ENCODE assay signal across 18 cellular contexts in the genomic region with DNA sequence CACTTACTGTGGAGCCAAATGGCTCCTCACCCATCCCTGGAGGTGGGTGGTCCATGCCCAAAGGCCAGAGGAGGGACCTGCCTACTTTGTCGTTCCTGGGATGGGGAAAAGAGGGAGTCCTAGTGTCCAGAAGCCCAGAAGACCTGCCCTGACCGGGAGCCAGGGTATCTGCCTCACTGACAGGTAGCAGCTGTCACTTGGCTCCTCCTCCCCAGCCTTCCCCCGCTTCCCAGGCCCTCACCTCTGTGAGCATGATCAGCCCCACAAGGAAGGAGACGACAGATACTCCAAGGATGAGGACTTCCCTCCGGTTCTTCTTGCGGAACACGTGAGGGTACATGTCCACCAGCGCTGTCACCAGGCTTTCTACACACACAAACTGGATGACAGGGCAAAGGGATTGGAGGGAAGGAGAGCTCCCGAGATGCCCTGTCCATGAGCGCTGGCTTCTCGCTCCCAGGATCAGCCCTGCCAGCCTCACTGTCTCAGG. TPM values are rescaled to one million over a fixed set of nuclear protein-coding genes. Genes with fewer than 3 reads are reported as not detected.
A peak's percentile ranks its signal among the peaks of the same experiment; 100 is the strongest.
DNase-seq lines count a peak whose midpoint lies in the region; ATAC-seq and TF ChIP-seq lines count a peak whose summit lies in the region.
"Had no signal": no experiment of that assay in that cellular context is flagged by ENCODE, and none has a peak within 500 bp of the region (broad histone marks: within the 10 kb centered on the region; RNA-seq: fewer than 3 reads in every experiment).

No MANE protein-coding gene starts in this region.

- H3K14ac ChIP-seq in neuronal stem cell (ENCODE audit: low read length), result peak overlapping the region; percentile 57

- DNase-seq in coronary artery (ENCODE audit: low spot score) (peak; percentile 47), endodermal cell (peak; percentile 38), neuronal stem cell (ENCODE audit: low spot score) (no peak), mesendoderm (no peak)
- DNase-seq: CD4-positive, CD25-positive, alpha-beta regulatory T cell; CD8-positive, alpha-beta T cell; DMS153; DND-41; HFFc6 had no signal

- ATAC-seq in GM21515 (IDR thresholded peaks at IDR 0.05; ENCODE audit: unreplicated experiment) (no peak), HG02852 (IDR thresholded peaks at IDR 0.05; ENCODE audit: unreplicated experiment) (no peak)
- ATAC-seq: CD8-positive, alpha-beta T cell; GM23338 had no signal

- H2BK120ac ChIP-seq in neuronal stem cell (ENCODE audit: low read depth, low read length) (no peak overlapping the region), mesendoderm (ENCODE audit: low read depth, low read length) (no peak overlapping the region)

- H3K4me1 ChIP-seq in endodermal cell (ENCODE audit: control insufficient read depth, insufficient read depth, low read length), result no peaks in the 10 kb centered on the region
- peaks cover 0 to 10% of the 10 kb centered on the region in 2 donors for H3K4me1 ChIP-seq in neuronal stem cell (ENCODE audit: control insufficient read depth in 2 of 2, insufficient read depth in 1 of 2, low read depth in 1 of 2, low read length in 2 of 2)
- peaks cover 2% of the 10 kb centered on the region for H3K4me1 ChIP-seq in mesendoderm (ENCODE audit: control insufficient read depth, low read depth, low read length)
- H3K4me1 ChIP-seq: Caco-2, HAP-1 had no signal

- no peaks in the 10 kb centered on the region for H3K36me3 Mint-ChIP-seq in endodermal cell (ENCODE audit: low read depth)
- H3K36me3 Mint-ChIP-seq: CD4-positive, CD25-positive, alpha-beta regulatory T cell; CD8-positive, alpha-beta T cell had no signal

- H3K27me3 ChIP-seq in endodermal cell (ENCODE audit: control insufficient read depth, insufficient read depth, low read length, poor library complexity, severe bottlenecking) (no peaks in the 10 kb centered on the region), neuronal stem cell (ENCODE audit: control insufficient read depth in 3 of 3, insufficient read depth in 3 of 3, low read depth in 1 of 3, low read length in 3 of 3) (peaks cover 0 to 62% (median 0%) of the 10 kb centered on the region in 3 experiments), mesendoderm (ENCODE audit: insufficient read depth, low read length, poor library complexity) (no peaks in the 10 kb centered on the region)
- H3K27me3 ChIP-seq: BLaER1 had no signal

- peaks cover 7% of the 10 kb centered on the region for H3K4me1 Mint-ChIP-seq in endodermal cell
- H3K4me1 Mint-ChIP-seq: B cell had no signal

- H4K5ac ChIP-seq in mesendoderm (ENCODE audit: low read length), result no peak overlapping the region

- peaks cover 13% of the 10 kb centered on the region for H3K27me3 Mint-ChIP-seq in endodermal cell (ENCODE audit: insufficient read depth)

- no peak overlapping the region for H3K4me2 ChIP-seq in neuronal stem cell (ENCODE audit: insufficient read depth, low read length, poor library complexity, severe bottlenecking)
- H3K4me2 ChIP-seq in mesendoderm (ENCODE audit: low read length), result no peak overlapping the region
- H3K4me2 ChIP-seq: BLaER1, GM23338 had no signal

- H4K8ac ChIP-seq in neuronal stem cell (ENCODE audit: low read depth, low read length), result no peak overlapping the region
- no peak overlapping the region for H4K8ac ChIP-seq in mesendoderm (ENCODE audit: low read depth, low read length)

- no peak for TF ChIP-seq CTCF in coronary artery (IDR thresholded peaks at IDR 0.05)
- no peak for TF ChIP-seq CTCF in endodermal cell (conservative IDR thresholded peaks at IDR 0.05)

- H4K91ac ChIP-seq in neuronal stem cell (ENCODE audit: low read depth, low read length, poor library complexity), result no peak overlapping the region

- H3K23ac ChIP-seq in neuronal stem cell (ENCODE audit: low read depth, low read length, poor library complexity) (peak overlapping the region; percentile 13), mesendoderm (ENCODE audit: low read length) (no peak overlapping the region)

- peak overlapping the region; percentile 14 for H2BK12ac ChIP-seq in neuronal stem cell (ENCODE audit: low read length)

- H2BK15ac ChIP-seq in neuronal stem cell (ENCODE audit: low read length), result no peak overlapping the region
- H2BK15ac ChIP-seq in mesendoderm (replicated peaks; ENCODE audit: low read depth), result no peak overlapping the region

- H3K56ac ChIP-seq in mesendoderm (ENCODE audit: low read length), result no peak overlapping the region

- whole genome bisulfite sequencing in endodermal cell (ENCODE audit: insufficient coverage in 1 of 2, insufficient read length in 1 of 2), 2 experiments, result 84 to 94% methylated on average over 6 to 11 of the region's 11 CpGs
- WGBS in neuronal stem cell (ENCODE audit: extremely low coverage in 2 of 2, insufficient read length in 2 of 2, insufficient replicate concordance in 1 of 2), 2 donors, result no CpG with 5 or more reads among the region's 11 CpGs
- WGBS in mesendoderm (ENCODE audit: extremely low coverage, insufficient coverage, low lambda C conversion rate), result no CpG with 5 or more reads among the region's 11 CpGs

- no peak overlapping the region for H3K9ac ChIP-seq in endodermal cell (ENCODE audit: extremely low read depth, low read length, poor library complexity, severe bottlenecking)
- peak overlapping the region; percentile 26 for H3K9ac ChIP-seq in neuronal stem cell (ENCODE audit: low read depth, low read length, poor library complexity)
- no peak overlapping the region for H3K9ac ChIP-seq in mesendoderm (ENCODE audit: low read length)
- H3K9ac ChIP-seq: BLaER1 had no signal

- no peak overlapping the region for H3K4me3 Mint-ChIP-seq in endodermal cell
- H3K4me3 Mint-ChIP-seq: B cell; CD4-positive, CD25-positive, alpha-beta regulatory T cell; CD8-positive, alpha-beta T cell; GM23338; HFFc6 had no signal

- H3K9me3 Mint-ChIP-seq in endodermal cell, result no peaks in the 10 kb centered on the region
- H3K9me3 Mint-ChIP-seq: CD8-positive, alpha-beta T cell; GM23338; HFFc6 had no signal

- H3K36me3 ChIP-seq in endodermal cell (ENCODE audit: control insufficient read depth, insufficient read depth, low read length), result no peaks in the 10 kb centered on the region
- H3K36me3 ChIP-seq in neuronal stem cell (replicated peaks in 1 of 2; ENCODE audit: control insufficient read depth in 2 of 2, insufficient read depth in 2 of 2, low read length in 2 of 2), result no peaks in the 10 kb centered on the region
- H3K36me3 ChIP-seq in mesendoderm (ENCODE audit: control insufficient read depth, insufficient read depth, low read length), result no peaks in the 10 kb centered on the region
- H3K36me3 ChIP-seq: BLaER1, HAP-1 had no signal

- peak overlapping the region; percentile 27 for H3K18ac ChIP-seq in neuronal stem cell (ENCODE audit: low read length)
- H3K18ac ChIP-seq in mesendoderm (ENCODE audit: low read length), result no peak overlapping the region

- H2AFZ ChIP-seq in neuronal stem cell (ENCODE audit: low read length), result no peak overlapping the region
- H2AFZ ChIP-seq: GM23338 had no signal

- no peaks in the 10 kb centered on the region for H3K79me1 ChIP-seq in neuronal stem cell (ENCODE audit: low read depth, low read length)
- H3K79me1 ChIP-seq in mesendoderm (ENCODE audit: low read length), result no peaks in the 10 kb centered on the region

- H2AK5ac ChIP-seq in neuronal stem cell (ENCODE audit: low read depth, low read length), result no peak overlapping the region
- H2AK5ac ChIP-seq in mesendoderm (ENCODE audit: low read length), result no peak overlapping the region

- H3K4me3 ChIP-seq in coronary artery, result no peak overlapping the region
- H3K4me3 ChIP-seq in endodermal cell (ENCODE audit: low read length), result no peak overlapping the region
- no peak overlapping the region for H3K4me3 ChIP-seq in neuronal stem cell (ENCODE audit: low read length in 2 of 2)
- no peak overlapping the region for H3K4me3 ChIP-seq in mesendoderm (ENCODE audit: low read length)
- H3K4me3 ChIP-seq: BLaER1, GM23338, HAP-1 had no signal

- no peak overlapping the region for H3K27ac ChIP-seq in coronary artery
- H3K27ac ChIP-seq in endodermal cell (ENCODE audit: low read depth, low read length), result no peak overlapping the region
- H3K27ac ChIP-seq in neuronal stem cell (replicated peaks; ENCODE audit: low read length), result no peak overlapping the region
- no peak overlapping the region for H3K27ac ChIP-seq in mesendoderm (ENCODE audit: low read depth, low read length)
- H3K27ac ChIP-seq: BLaER1, C4-2B had no signal

- H3K4ac ChIP-seq in neuronal stem cell (ENCODE audit: low read length) (no peak overlapping the region), mesendoderm (ENCODE audit: low read depth, low read length) (no peak overlapping the region)

- no peaks in the 10 kb centered on the region for H3K9me3 ChIP-seq in endodermal cell (ENCODE audit: control insufficient read depth, low read length)
- H3K9me3 ChIP-seq in neuronal stem cell (replicated peaks in 1 of 2; ENCODE audit: control insufficient read depth in 2 of 2, insufficient read depth in 1 of 2, low read depth in 1 of 2, low read length in 2 of 2), result peaks cover 0 to 1% of the 10 kb centered on the region in 2 donors
- H3K9me3 ChIP-seq: BLaER1, Caco-2, HAP-1 had no signal

- H2BK5ac ChIP-seq in neuronal stem cell (ENCODE audit: low read length), result peak overlapping the region; percentile 26
- H2BK5ac ChIP-seq in mesendoderm (ENCODE audit: low read length), result no peak overlapping the region

- no peaks in the 10 kb centered on the region for H3K79me2 ChIP-seq in mesendoderm (ENCODE audit: control insufficient read depth, insufficient read depth, low read length)

- H3K27ac Mint-ChIP-seq in endodermal cell, result no peak overlapping the region
- H3K27ac Mint-ChIP-seq: B cell; CD8-positive, alpha-beta T cell; GM23338; HFFc6 had no signal

RNA-seq across cellular contexts. Expression of gene SLC6A12, which starts 9.8 kb away (rescaled TPM):
- total RNA-seq in endodermal cell, result 1 to 10 TPM in 1 of 2 donors, under 1 TPM in 1; 0.58 to 1.3 TPM
- 0.43 TPM for polyA plus RNA-seq in endodermal cell (2013, experiment 1 of 2)
- not detected for polyA plus RNA-seq in endodermal cell (2013, experiment 2 of 2)
- polyA plus RNA-seq in neuronal stem cell (2013, experiment 1 of 2), result 0.18 TPM
- polyA plus RNA-seq in neuronal stem cell (2013, experiment 2 of 2), result 0.22 TPM
- 0.15 TPM for polyA plus RNA-seq in mesendoderm (2013, experiment 1 of 2)
- 0.15 TPM for polyA plus RNA-seq in mesendoderm (2013, experiment 2 of 2)
- total RNA-seq: B cell; CD4-positive, CD25-positive, alpha-beta regulatory T cell; CD8-positive, alpha-beta T cell; HFFc6 had no signal
- polyA plus RNA-seq: CD4-positive, CD25-positive, alpha-beta regulatory T cell; GM23338 had no signal

RNA-seq across cellular contexts. Expression of gene SLC6A13, which starts 38.8 kb away (rescaled TPM):
- 1 to 10 TPM; 1.1 to 2.4 TPM for total RNA-seq in endodermal cell
- polyA plus RNA-seq in endodermal cell (2013, experiment 1 of 2), result not detected
- polyA plus RNA-seq in endodermal cell (2013, experiment 2 of 2), result not detected
- 0.08 TPM for polyA plus RNA-seq in neuronal stem cell (2013, experiment 1 of 2)
- 0.07 TPM for polyA plus RNA-seq in neuronal stem cell (2013, experiment 2 of 2)
- polyA plus RNA-seq in mesendoderm (2013, experiment 1 of 2), result 0.06 TPM
- polyA plus RNA-seq in mesendoderm (2013, experiment 2 of 2), result 0.10 TPM
- total RNA-seq: CD8-positive, alpha-beta T cell; GM23338; HFFc6 had no signal
- polyA plus RNA-seq: AG04450; CD4-positive, CD25-positive, alpha-beta regulatory T cell; GM23338 had no signal

Comparison
In these comparisons a context has a peak if more than half of its experiments do, and no peak if none do; other contexts are left out.
1. DNase-seq: peak in coronary artery (single experiment) and endodermal cell (single experiment); none in neuronal stem cell (single experiment) and mesendoderm (single experiment).